8 cellular contexts compared by ENCODE assay signal in the genomic region with DNA sequence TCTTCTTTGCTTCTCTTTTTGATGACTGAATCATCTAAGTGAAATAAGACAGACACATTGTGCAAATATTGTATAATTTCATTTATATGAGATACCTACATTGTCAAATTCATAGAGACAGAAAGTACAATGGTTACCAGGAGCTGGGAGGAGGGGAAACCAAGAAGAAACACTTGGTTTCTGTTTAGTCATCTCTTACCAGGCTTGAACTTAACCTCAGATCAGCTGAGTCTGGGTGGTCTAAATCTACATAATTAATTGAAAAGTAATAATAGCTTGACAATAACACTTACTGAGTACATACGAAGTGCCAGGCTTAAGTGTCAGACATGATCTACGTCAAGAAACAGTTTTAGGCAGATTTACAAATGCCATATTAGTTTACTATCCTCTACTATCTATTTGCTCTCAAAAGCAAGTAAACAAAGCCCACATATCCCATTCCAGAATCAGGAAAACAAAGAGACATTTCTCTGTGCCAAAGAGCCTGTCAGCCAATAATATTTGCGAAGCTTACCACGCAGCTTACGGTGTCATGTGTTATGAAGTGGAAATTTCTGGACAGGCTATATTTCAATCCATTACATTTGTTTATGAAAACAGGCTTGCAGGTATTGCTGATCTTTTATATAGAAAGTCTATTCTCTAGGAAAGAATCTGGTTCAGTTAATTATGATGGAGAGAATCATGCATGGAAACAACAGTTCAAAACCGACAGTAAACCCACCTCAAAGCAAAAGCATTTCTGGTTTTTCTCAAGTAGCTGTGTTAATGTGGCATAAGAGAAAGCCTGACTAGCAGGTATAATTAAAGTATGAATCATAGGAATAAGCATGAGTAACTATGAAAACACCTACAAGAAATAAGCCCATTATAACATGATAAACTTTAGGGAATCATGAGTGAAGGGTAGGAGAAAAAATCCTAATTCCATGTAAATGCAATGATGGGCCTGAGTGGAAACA. TPM values are rescaled to one million over a fixed set of nuclear protein-coding genes. Genes with fewer than 3 reads are reported as not detected.
DNase-seq lines count a peak whose midpoint lies in the region; ATAC-seq, FAIRE-seq and TF ChIP-seq lines count a peak whose summit lies in the region.

No MANE protein-coding gene starts in this region.

- intact Hi-C loops in GM12878 (cut with micrococcal nuclease; ENCODE audit: unreplicated experiment) = loop anchor here (2.0 to 5.0 kb wide), 3 partner anchors 56 to 246 kb away; no protein-coding TSS in a partner anchor

- H3K36me3 Mint-ChIP-seq in activated T-cell treated with anti-CD3 and anti-CD28 coated beads, Interleukin-2, amount 50 U/mL, for 72 hours (ENCODE audit: insufficient read depth in 2 of 2) = peaks cover 0 to 2% of the 10 kb centered on the region in 2 donors
- H3K36me3 Mint-ChIP-seq in activated T-cell treated with anti-CD3 and anti-CD28 coated beads, Interleukin-2, amount 50 U/mL, for 24 hours (ENCODE audit: low read depth) = no peaks in the 10 kb centered on the region
- peaks cover under 1% of the 10 kb centered on the region for H3K36me3 Mint-ChIP-seq in endodermal cell (ENCODE audit: low read depth)

- H4K20me1 ChIP-seq in GM12878 (ENCODE audit: control insufficient read depth, insufficient read depth) = no peaks in the 10 kb centered on the region

- no peaks in the 10 kb centered on the region for H3K9me3 ChIP-seq in GM12878 (replicated peaks; ENCODE audit: control insufficient read depth, insufficient read depth, low read length)
- H3K9me3 ChIP-seq in tibial nerve = no peaks in the 10 kb centered on the region
- no peaks in the 10 kb centered on the region for H3K9me3 ChIP-seq in endodermal cell (ENCODE audit: control insufficient read depth, low read length)

- no peaks in the 10 kb centered on the region for H3K79me2 ChIP-seq in GM12878 (ENCODE audit: control insufficient read depth, insufficient read depth, low read length)

- no peak overlapping the region for H3K9ac ChIP-seq in GM12878 (ENCODE audit: control insufficient read depth, insufficient read depth, low read length)
- H3K9ac ChIP-seq in endodermal cell (ENCODE audit: extremely low read depth, low read length, poor library complexity, severe bottlenecking) = no peak overlapping the region

- in situ Hi-C loops in GM12878 (cut with MboI) = loop anchor here (5.0 to 10.0 kb wide), 3 partner anchors 107 to 240 kb away; no protein-coding TSS in a partner anchor

- no TSS peak for BruUV-seq in GM12878 (replicated peaks; lab: Mats Ljungman, UMichigan)

- CTCF ChIA-PET in GM12878 (lab: Yijun Ruan, JAX) = interaction anchor here (0.6 to 4.5 kb wide), 7 partner anchors 21 to 318 kb away, joined by 3 to 30 read pairs (median 5); no protein-coding TSS in a partner anchor

- no peak overlapping the region for H2AFZ ChIP-seq in GM12878 (ENCODE audit: control insufficient read depth, low read depth, low read length)

- H3K36me3 ChIP-seq in GM12878 (ENCODE audit: control insufficient read depth in 2 of 2, insufficient read depth in 2 of 2, low read length in 1 of 2) = no peaks in the 10 kb centered on the region
- no peaks in the 10 kb centered on the region for H3K36me3 ChIP-seq in tibial nerve
- peaks cover 5% of the 10 kb centered on the region for H3K36me3 ChIP-seq in endodermal cell (ENCODE audit: control insufficient read depth, insufficient read depth, low read length)

- H3K27me3 ChIP-seq in GM12878 (replicated peaks in 1 of 2; ENCODE audit: control insufficient read depth in 2 of 2, insufficient read depth in 2 of 2, low read length in 1 of 2) (no peaks in the 10 kb centered on the region), tibial nerve (no peaks in the 10 kb centered on the region), endodermal cell (ENCODE audit: control insufficient read depth, insufficient read depth, low read length, poor library complexity, severe bottlenecking) (no peaks in the 10 kb centered on the region)

- peaks cover 33% of the 10 kb centered on the region for H3K27me3 Mint-ChIP-seq in activated T-cell treated with anti-CD3 and anti-CD28 coated beads, Interleukin-2, amount 50 U/mL, for 72 hours (ENCODE audit: low read depth)
- peaks cover 39% of the 10 kb centered on the region for H3K27me3 Mint-ChIP-seq in activated T-cell treated with anti-CD3 and anti-CD28 coated beads, Interleukin-2, amount 50 U/mL, for 24 hours
- no peaks in the 10 kb centered on the region for H3K27me3 Mint-ChIP-seq in endodermal cell (ENCODE audit: insufficient read depth)

- no peak for TF ChIP-seq POLR2A in GM12878 (IDR thresholded peaks at IDR 0.05; ENCODE audit: low read depth, low read length)
- TF ChIP-seq POLR2A in tibial nerve (IDR thresholded peaks at IDR 0.05) = no peak

- 54% methylated on average over 6 of the region's 6 CpGs for WGBS in GM12878 (ENCODE audit: insufficient coverage, insufficient replicate concordance, low lambda C conversion rate, missing lambda C conversion rate)
- 32 to 37% methylated on average over 6 of the region's 6 CpGs for WGBS in tibial nerve, 2 donors
- 86 to 92% methylated on average over 2 to 6 of the region's 6 CpGs for WGBS in endodermal cell (ENCODE audit: insufficient coverage in 1 of 2, insufficient read length in 1 of 2), 2 experiments

- H3K4me3 ChIP-seq in GM12878 (no peak overlapping the region), tibial nerve (no peak overlapping the region), endodermal cell (ENCODE audit: low read length) (no peak overlapping the region)

- RAD21 ChIA-PET in GM12878 (lab: Charles Lee; ENCODE audit: unreplicated experiment) = interaction anchor here (1.1 to 2.7 kb wide), 5 partner anchors 52 to 243 kb away, joined by 3 to 9 read pairs (median 4); no protein-coding TSS in a partner anchor

- peak; percentile 61 to 74; a peak in 2 of 4 replicates for TF ChIP-seq EP300 in GM12878 (IDR thresholded peaks at IDR 0.05; ENCODE audit: borderline replicate concordance in 1 of 2, control insufficient read depth in 1 of 2, low read depth in 2 of 2, low read length in 2 of 2)
- TF ChIP-seq EP300 in tibial nerve (IDR thresholded peaks at IDR 0.05) = no peak

- no peak overlapping the region for H3K4me2 ChIP-seq in GM12878 (ENCODE audit: control insufficient read depth, insufficient read depth)

- TF ChIP-seq CTCF in GM12878 (IDR thresholded peaks at IDR 0.05 in 2 of 3, conservative IDR thresholded peaks at IDR 0.05 in 1 of 3; ENCODE audit: control insufficient read depth in 2 of 3, extremely low read depth in 1 of 3, insufficient read depth in 1 of 3, low read depth in 3 of 3, low read length in 3 of 3) (no peak), tibial nerve (IDR thresholded peaks at IDR 0.05) (no peak), endodermal cell (conservative IDR thresholded peaks at IDR 0.05) (no peak)

- no peak for DNase-seq in activated T-cell treated with anti-CD3 and anti-CD28 coated beads, Interleukin-2, amount 50 U/mL, for 72 hours
- no peak for DNase-seq in activated T-cell treated with anti-CD3 and anti-CD28 coated beads, Interleukin-2, amount 50 U/mL, for 24 hours
- DNase-seq in GM12878 (ENCODE audit: low read depth, low spot score) = no peak
- no peak for DNase-seq in tibial nerve (ENCODE audit: low spot score in 2 of 2)
- no peak for DNase-seq in activated naive CD4-positive, alpha-beta T cell treated with anti-CD3 and anti-CD28 coated beads, Interleukin-2, amount 50 U/mL, for 16 hours
- DNase-seq in SW 1271 (lab: John Stamatoyannopoulos, UW) = no peak
- DNase-seq in endodermal cell = no peak

- TF ChIP-seq RAD21 in GM12878 (IDR thresholded peaks at IDR 0.05; ENCODE audit: insufficient read depth, low read depth, low read length) = no peak

- H3K9me3 Mint-ChIP-seq in activated T-cell treated with anti-CD3 and anti-CD28 coated beads, Interleukin-2, amount 50 U/mL, for 72 hours = peaks cover 0 to 2% of the 10 kb centered on the region in 2 donors
- peaks cover 3% of the 10 kb centered on the region for H3K9me3 Mint-ChIP-seq in activated T-cell treated with anti-CD3 and anti-CD28 coated beads, Interleukin-2, amount 50 U/mL, for 24 hours
- H3K9me3 Mint-ChIP-seq in endodermal cell = no peaks in the 10 kb centered on the region

- POLR2A ChIA-PET in GM12878 (lab: Charles Lee) = interaction anchor here (0.6 kb wide), 1 partner anchor 144 kb away, joined by 3 read pairs; no protein-coding TSS in a partner anchor

- ATAC-seq in activated T-cell treated with anti-CD3 and anti-CD28 coated beads, Interleukin-2, amount 50 U/mL, for 72 hours (replicated peaks in 1 of 2) = peak; percentile 41 to 49
- ATAC-seq in HG03103 (IDR thresholded peaks at IDR 0.05; ENCODE audit: low read depth, unreplicated experiment) (peak; percentile 23), GM12878 (peak; percentile 35)

- peaks cover 15% of the 10 kb centered on the region for H3K4me1 Mint-ChIP-seq in activated T-cell treated with anti-CD3 and anti-CD28 coated beads, Interleukin-2, amount 50 U/mL, for 72 hours (ENCODE audit: low read depth)
- H3K4me1 Mint-ChIP-seq in activated T-cell treated with anti-CD3 and anti-CD28 coated beads, Interleukin-2, amount 50 U/mL, for 24 hours (ENCODE audit: low read depth) = peaks cover 29% of the 10 kb centered on the region
- peaks cover 29% of the 10 kb centered on the region for H3K4me1 Mint-ChIP-seq in endodermal cell

- H3K27ac Mint-ChIP-seq in activated T-cell treated with anti-CD3 and anti-CD28 coated beads, Interleukin-2, amount 50 U/mL, for 72 hours = no peak overlapping the region
- H3K27ac Mint-ChIP-seq in activated T-cell treated with anti-CD3 and anti-CD28 coated beads, Interleukin-2, amount 50 U/mL, for 24 hours = no peak overlapping the region
- H3K27ac Mint-ChIP-seq in endodermal cell = no peak overlapping the region

- H3K27ac ChIP-seq in GM12878 (ENCODE audit: control insufficient read depth, insufficient read depth) = no peak overlapping the region
- peak overlapping the region; percentile 41 to 95 (median 78) for H3K27ac ChIP-seq in tibial nerve
- H3K27ac ChIP-seq in endodermal cell (ENCODE audit: low read depth, low read length) = no peak overlapping the region

- no peak overlapping the region for H3K4me3 Mint-ChIP-seq in activated T-cell treated with anti-CD3 and anti-CD28 coated beads, Interleukin-2, amount 50 U/mL, for 72 hours
- no peak overlapping the region for H3K4me3 Mint-ChIP-seq in activated T-cell treated with anti-CD3 and anti-CD28 coated beads, Interleukin-2, amount 50 U/mL, for 24 hours
- no peak overlapping the region for H3K4me3 Mint-ChIP-seq in endodermal cell

- SMC1A ChIA-PET in GM12878 (lab: Charles Lee; ENCODE audit: uncharacterized antibody, unreplicated experiment) = interaction anchor here (0.6 to 3.7 kb wide), 11 partner anchors 32 to 246 kb away, joined by 3 to 15 read pairs (median 4); no protein-coding TSS in a partner anchor

- no peak for FAIRE-seq in GM12878 (lab: Jason Lieb, UNC)

- H3K4me1 ChIP-seq in GM12878 (ENCODE audit: control insufficient read depth, insufficient read depth, low read length) (peaks cover 45% of the 10 kb centered on the region), tibial nerve (peaks cover 0 to 62% (median 9%) of the 10 kb centered on the region in 4 donors), endodermal cell (ENCODE audit: control insufficient read depth, insufficient read depth, low read length) (peaks cover 7% of the 10 kb centered on the region)

RNA-seq across cellular contexts. Expression of a gene that starts 2.7 kb away (rescaled TPM):
- total RNA-seq in activated T-cell treated with anti-CD3 and anti-CD28 coated beads, Interleukin-2, amount 50 U/mL, for 72 hours = under 1 TPM in 1 of 2 donors, not detected in 1; 0.28 TPM
- 15.7 and 16.7 TPM in 2 replicates for total RNA-seq in GM12878 (2013; cell fraction: nucleolus; rRNA removed)
- total RNA-seq in GM12878 (2014; rRNA removed) (4.1 and 4.7 TPM in 2 replicates), GM12878 (2014; rRNA removed; fragmentation: Illumina TruSeq; extraction: Trizol) (6.3 and 8.6 TPM in 2 replicates), GM12878 (2021) (4.5 and 4.9 TPM in 2 replicates), tibial nerve (10 to 100 TPM; 28.5 to 52.2 (median 40.4) TPM), endodermal cell (100 to 1,000 TPM; 164 to 176 TPM)
- polyA plus RNA-seq in GM12878 (2011; ENCODE audit: low read depth) = 0.67 TPM
- polyA plus RNA-seq in GM12878 (2011; rRNA removed) (3.1 and 3.5 TPM in 2 replicates), GM12878 (2014; fragmentation: Illumina TruSeq; extraction: Trizol) (5.8 and 5.9 TPM in 2 replicates), GM12878 (2014; fragmentation: Nextera tagmentation; extraction: Ambion mirVana) (1 to 10 TPM; 1.8 to 1.9 TPM), GM12878 (2014; rRNA removed) (2.5 and 2.6 TPM in 2 replicates), GM12878 (2016; fragmentation: Nextera tagmentation; extraction: Ambion mirVana) (1 to 10 TPM; 1.9 to 2.8 TPM)
- polyA plus RNA-seq in GM12878 (2011; cell fraction: cytosol; rRNA removed) = 2.3 and 2.9 TPM in 2 replicates
- 2.6 and 2.9 TPM in 2 replicates for polyA plus RNA-seq in GM12878 (2011; cell fraction: nucleus; rRNA removed)
- 0.57 and 1.5 TPM in 2 replicates for polyA plus RNA-seq in GM12878 (2012)
- 6.2 and 6.3 TPM in 2 replicates for polyA minus RNA-seq in GM12878 (2011; rRNA and poly(A)+ RNA removed)
- 2.0 and 3.2 TPM in 2 replicates for polyA minus RNA-seq in GM12878 (2011; cell fraction: cytosol; rRNA and poly(A)+ RNA removed)
- 3.7 and 7.1 TPM in 2 replicates for polyA minus RNA-seq in GM12878 (2011; cell fraction: nucleus; rRNA and poly(A)+ RNA removed)
- polyA plus RNA-seq in endodermal cell (2013, experiment 1 of 2) = 25.5 TPM
- polyA plus RNA-seq in endodermal cell (2013, experiment 2 of 2) = 31.0 TPM

Comparison
In these comparisons a context has a peak if more than half of its experiments do, and no peak if none do; other contexts are left out.
1. H3K27ac ChIP-seq: peak in tibial nerve (4 of 4); none in GM12878 (single experiment) and endodermal cell (single experiment).
2. Peak in every context shown above with its lines, with median percentiles within 50 percentile points of each other: ATAC-seq.